ENCODE assay signal across 1 cellular context in the genomic region with DNA sequence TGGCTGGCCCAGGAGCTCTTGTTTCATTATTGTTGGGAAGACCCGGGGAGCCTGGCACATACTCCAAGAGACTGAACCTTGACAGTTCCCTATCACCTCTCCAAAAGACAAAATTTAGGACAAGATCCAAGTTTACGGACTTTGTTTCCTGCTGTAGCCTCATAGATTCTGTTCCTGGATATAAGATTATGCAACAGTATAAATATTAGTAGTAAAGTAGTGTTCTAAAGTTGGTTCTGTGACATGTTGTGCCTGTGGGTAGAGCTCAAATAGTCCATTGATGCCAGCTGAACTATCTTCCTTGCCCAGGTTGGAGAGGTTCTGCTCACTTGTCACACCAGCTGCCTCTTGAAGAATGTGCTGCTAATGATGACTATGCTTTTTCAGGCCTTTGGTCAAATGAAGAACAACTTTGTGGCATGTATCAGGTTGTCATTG.
TF ChIP-seq lines count a peak whose summit lies in the region.

No MANE protein-coding gene starts in this region.

TF ChIP-seq in IMR-90, 13 proteins besides CTCF, POLR2A, EP300 and RAD21:
- TF ChIP-seq NFE2L2 (IDR thresholded peaks at IDR 0.05; ENCODE audit: low read depth, low read length): peak; percentile 15; the same call in 1 of the 2 replicates
- TF ChIP-seq CEBPB (IDR thresholded peaks at IDR 0.05; ENCODE audit: low read depth, low read length): no peak
TF ChIP-seq in IMR-90: peak in this region for 1.
